Comparison of ENCODE assay signal across 26 cellular contexts in genomic region chr12:72889791-72890190, GRCh38.
"Had no signal": no experiment of that assay in that cellular context is flagged by ENCODE, and none has a peak within 500 bp of the region (broad histone marks: within the 10 kb centered on the region; RNA-seq: fewer than 3 reads in every experiment).

No MANE protein-coding gene starts in this region.

- DNase-seq: activated CD4-positive, alpha-beta memory T cell treated with anti-CD3 and anti-CD28 coated beads, Interleukin-2, amount 10 ng/mL, durations not matched to agents 7 days and 5 days; activated CD4-positive, alpha-beta T cell treated with anti-CD3 and anti-CD28 coated beads for 1 hour; activated CD4-positive, alpha-beta T cell treated with anti-CD3 and anti-CD28 coated beads for 4 hours; activated CD4-positive, alpha-beta T cell treated with anti-CD3 and anti-CD28 coated beads, Interleukin-2, amount 10 ng/mL, durations not matched to agents 7 days and 5 days; activated CD4-positive, alpha-beta T cell treated with anti-CD3 and anti-CD28 coated beads, Interleukin-2, amount 50 U/mL, for 4 hours; activated CD4-positive, CD25-positive, alpha-beta regulatory T cell; activated CD8-positive, alpha-beta memory T cell treated with anti-CD3 and anti-CD28 coated beads, Interleukin-2, amount 50 U/mL, for 48 hours; activated gamma-delta T cell; activated naive CD4-positive, alpha-beta T cell; activated naive CD4-positive, alpha-beta T cell treated with anti-CD3 and anti-CD28 coated beads, Interleukin-2, amount 10 ng/mL, durations not matched to agents 7 days and 5 days; activated naive CD8-positive, alpha-beta T cell treated with anti-CD3 and anti-CD28 coated beads, Interleukin-2, amount 10 ng/mL, durations not matched to agents 7 days and 5 days; activated T-cell treated with anti-CD3 and anti-CD28 coated beads for 4 hours; activated T-cell treated with anti-CD3 and anti-CD28 coated beads, Interleukin-2, amount 50 U/mL, for 24 hours; activated T-cell treated with anti-CD3 and anti-CD28 coated beads, Interleukin-2, amount 50 U/mL, for 72 hours; central memory CD4-positive, alpha-beta T cell; cerebellar nuclear complex; colonic mucosa; effector memory CD4-positive, alpha-beta T cell; erythroblast; foreskin keratinocyte; gastrocnemius medialis; T-helper 2 cell had no signal

- H3K27me3 ChIP-seq: ascending aorta, breast epithelium, cardiac muscle cell, colonic mucosa, esophagus muscularis mucosa, foreskin keratinocyte, gastrocnemius medialis had no signal

- H3K4me1 ChIP-seq: ascending aorta, breast epithelium, colonic mucosa, esophagus muscularis mucosa, foreskin keratinocyte, gastrocnemius medialis had no signal

- H3K9me3 ChIP-seq: ascending aorta, breast epithelium, colonic mucosa, esophagus muscularis mucosa, gastrocnemius medialis had no signal

- H3K27ac ChIP-seq: ascending aorta, breast epithelium, cardiac muscle cell, colonic mucosa, esophagus muscularis mucosa, foreskin keratinocyte, gastrocnemius medialis had no signal

- H3K36me3 ChIP-seq: ascending aorta, breast epithelium, cardiac muscle cell, colonic mucosa, esophagus muscularis mucosa, gastrocnemius medialis had no signal

- H3K4me3 ChIP-seq: ascending aorta, breast epithelium, cardiac muscle cell, colonic mucosa, esophagus muscularis mucosa, gastrocnemius medialis had no signal
